17 cellular contexts compared by ENCODE assay signal in genomic region chr22:40302149-40302548, GRCh38. TPM values are rescaled to one million over a fixed set of nuclear protein-coding genes. Genes with fewer than 3 reads are reported as not detected.
A peak's percentile ranks its signal among the peaks of the same experiment; 100 is the strongest.
DNase-seq lines count a peak whose midpoint lies in the region; TF ChIP-seq lines count a peak whose summit lies in the region.
"Had no signal": no experiment of that assay in that cellular context is flagged by ENCODE, and none has a peak within 500 bp of the region (broad histone marks: within the 10 kb centered on the region; RNA-seq: fewer than 3 reads in every experiment).

No MANE protein-coding gene starts in this region.

- peak; percentile 26 to 44 for DNase-seq in activated CD4-positive, alpha-beta T cell treated with anti-CD3 and anti-CD28 coated beads, Interleukin-2, amount 50 U/mL, for 48 hours
- no peak for DNase-seq in activated CD4-positive, alpha-beta T cell treated with anti-CD3 and anti-CD28 coated beads, Interleukin-2, amount 50 U/mL, for 1 hour
- no peak for DNase-seq in activated T-cell treated with anti-CD3 and anti-CD28 coated beads, Interleukin-2, amount 50 U/mL, for 24 hours
- DNase-seq in activated T-cell treated with anti-CD3 and anti-CD28 coated beads for 4 hours (no peak), osteocyte (ENCODE audit: extremely low spot score, unreplicated experiment) (no peak)
- peak; percentile 33 for DNase-seq in stimulated activated CD4-positive, alpha-beta T cell treated with anti-CD3 and anti-CD28 coated beads, Interleukin-1b, Interleukin-23, amount 100 ng/mL, for 48 hours
- DNase-seq in stimulated activated CD4-positive, alpha-beta T cell treated with anti-CD3 and anti-CD28 coated beads, Interleukin-4, amount 100 ng/mL, for 4 hours, result no peak
- peak; percentile 52 for DNase-seq in stimulated activated CD8-positive, alpha-beta memory T cell treated with anti-CD3 and anti-CD28 coated beads, Interleukin-4, amount 100 ng/mL, for 48 hours
- DNase-seq: C1 segment of cervical spinal cord; Calu3; CD4-positive, alpha-beta memory T cell; COR-L47; DMS53; DMS79 treated with DMSO at 0.1 percent for 48 hours; GF-D8; GOT3; HFFc6 had no signal

- peaks cover 57% of the 10 kb centered on the region for H3K36me3 Mint-ChIP-seq in activated T-cell treated with anti-CD3 and anti-CD28 coated beads, Interleukin-2, amount 50 U/mL, for 24 hours (ENCODE audit: low read depth)
- H3K36me3 Mint-ChIP-seq in osteocyte (ENCODE audit: unreplicated experiment), result peaks cover 24% of the 10 kb centered on the region

- TF ChIP-seq CTCF in osteocyte (IDR thresholded peaks at IDR 0.05), result no peak

- H3K4me3 Mint-ChIP-seq in activated T-cell treated with anti-CD3 and anti-CD28 coated beads, Interleukin-2, amount 50 U/mL, for 24 hours, result no peak overlapping the region
- no peak overlapping the region for H3K4me3 Mint-ChIP-seq in osteocyte (ENCODE audit: unreplicated experiment)
- H3K4me3 Mint-ChIP-seq: CD4-positive, alpha-beta memory T cell; HFFc6 had no signal

- no peaks in the 10 kb centered on the region for H3K27me3 Mint-ChIP-seq in activated T-cell treated with anti-CD3 and anti-CD28 coated beads, Interleukin-2, amount 50 U/mL, for 24 hours
- no peaks in the 10 kb centered on the region for H3K27me3 Mint-ChIP-seq in osteocyte (ENCODE audit: unreplicated experiment)
- H3K27me3 Mint-ChIP-seq: CD4-positive, alpha-beta memory T cell had no signal

- peak overlapping the region; percentile 40 for H3K27ac Mint-ChIP-seq in activated T-cell treated with anti-CD3 and anti-CD28 coated beads, Interleukin-2, amount 50 U/mL, for 24 hours
- no peak overlapping the region for H3K27ac Mint-ChIP-seq in osteocyte (ENCODE audit: unreplicated experiment)
- H3K27ac Mint-ChIP-seq: HFFc6 had no signal

- peaks cover 26% of the 10 kb centered on the region for H3K4me1 Mint-ChIP-seq in activated T-cell treated with anti-CD3 and anti-CD28 coated beads, Interleukin-2, amount 50 U/mL, for 24 hours (ENCODE audit: low read depth)
- peaks cover 8% of the 10 kb centered on the region for H3K4me1 Mint-ChIP-seq in osteocyte (ENCODE audit: unreplicated experiment)

- no peaks in the 10 kb centered on the region for H3K9me3 Mint-ChIP-seq in activated T-cell treated with anti-CD3 and anti-CD28 coated beads, Interleukin-2, amount 50 U/mL, for 24 hours
- no peaks in the 10 kb centered on the region for H3K9me3 Mint-ChIP-seq in osteocyte (ENCODE audit: unreplicated experiment)
- H3K9me3 Mint-ChIP-seq: CD4-positive, alpha-beta memory T cell; HFFc6 had no signal

RNA-seq across cellular contexts. Expression of gene ADSL, which starts 44.2 kb away (rescaled TPM):
- total RNA-seq in osteocyte, result 74.1 and 75.0 TPM in 2 replicates

Comparison
In these comparisons a context has a peak if more than half of its experiments do, and no peak if none do; other contexts are left out.
1. DNase-seq: peak in activated CD4-positive, alpha-beta T cell treated with anti-CD3 and anti-CD28 coated beads, Interleukin-2, amount 50 U/mL, for 48 hours (2 of 2), stimulated activated CD4-positive, alpha-beta T cell treated with anti-CD3 and anti-CD28 coated beads, Interleukin-1b, Interleukin-23, amount 100 ng/mL, for 48 hours (single experiment) and stimulated activated CD8-positive, alpha-beta memory T cell treated with anti-CD3 and anti-CD28 coated beads, Interleukin-4, amount 100 ng/mL, for 48 hours (single experiment); none in activated CD4-positive, alpha-beta T cell treated with anti-CD3 and anti-CD28 coated beads, Interleukin-2, amount 50 U/mL, for 1 hour (single experiment), activated T-cell treated with anti-CD3 and anti-CD28 coated beads, Interleukin-2, amount 50 U/mL, for 24 hours (single experiment), activated T-cell treated with anti-CD3 and anti-CD28 coated beads for 4 hours (single experiment), stimulated activated CD4-positive, alpha-beta T cell treated with anti-CD3 and anti-CD28 coated beads, Interleukin-4, amount 100 ng/mL, for 4 hours (0 of 2) and osteocyte (single experiment).